8 cellular contexts compared by ENCODE assay signal in genomic region chr7:82443044-82443800, GRCh38. TPM values are rescaled to one million over a fixed set of nuclear protein-coding genes. Genes with fewer than 3 reads are reported as not detected.
DNase-seq lines count a peak whose midpoint lies in the region; ATAC-seq, FAIRE-seq and TF ChIP-seq lines count a peak whose summit lies in the region.

Gene CACNA2D1, minus strand, starts transcription at chr7:82443777.

- H3K36me3 Mint-ChIP-seq in dendritic cell treated with granulocyte-macrophage colony-stimulating factor and Interleukin-4, amounts not matched to agents 40 ng/mL and 50 ng/mL, for 4 days (ENCODE audit: low read depth): no peaks in the 10 kb centered on the region
- H3K36me3 Mint-ChIP-seq in stimulated activated naive B cell treated with anti-CD40 and anti-IgM and Interleukin-4, amounts not matched to agents 10 μg/mL and 1 μg/mL and 100 μg/mL, for 72 hours: no peaks in the 10 kb centered on the region

- peaks cover 0 to 79% of the 10 kb centered on the region in 2 donors for H3K27me3 ChIP-seq in left lung

- H3K4me1 ChIP-seq in left lung: peaks cover 0 to 9% of the 10 kb centered on the region in 2 donors

- no peaks in the 10 kb centered on the region for H3K9me3 ChIP-seq in left lung

- no peaks in the 10 kb centered on the region for H3K4me1 Mint-ChIP-seq in dendritic cell treated with granulocyte-macrophage colony-stimulating factor and Interleukin-4, amounts not matched to agents 40 ng/mL and 50 ng/mL, for 4 days (ENCODE audit: low read depth)
- H3K4me1 Mint-ChIP-seq in stimulated activated naive B cell treated with anti-CD40 and anti-IgM and Interleukin-4, amounts not matched to agents 10 μg/mL and 1 μg/mL and 100 μg/mL, for 72 hours: peaks cover 2 to 10% of the 10 kb centered on the region in 2 donors

- H3K27ac Mint-ChIP-seq in dendritic cell treated with granulocyte-macrophage colony-stimulating factor and Interleukin-4, amounts not matched to agents 40 ng/mL and 50 ng/mL, for 4 days: no peak within 1 kb of the TSS
- H3K27ac Mint-ChIP-seq in stimulated activated naive B cell treated with anti-CD40 and anti-IgM and Interleukin-4, amounts not matched to agents 10 μg/mL and 1 μg/mL and 100 μg/mL, for 72 hours: no peak within 1 kb of the TSS

- H3K9me3 Mint-ChIP-seq in dendritic cell treated with granulocyte-macrophage colony-stimulating factor and Interleukin-4, amounts not matched to agents 40 ng/mL and 50 ng/mL, for 4 days: no peaks in the 10 kb centered on the region
- peaks cover 0 to 1% of the 10 kb centered on the region in 2 donors for H3K9me3 Mint-ChIP-seq in stimulated activated naive B cell treated with anti-CD40 and anti-IgM and Interleukin-4, amounts not matched to agents 10 μg/mL and 1 μg/mL and 100 μg/mL, for 72 hours

- intact Hi-C loops in dendritic cell treated with granulocyte-macrophage colony-stimulating factor and Interleukin-4, amounts not matched to agents 40 ng/mL and 50 ng/mL, for 4 days (cut with micrococcal nuclease): no loop called here
- intact Hi-C loops in left lung (cut with DNase I): no loop called here

- peaks cover 45% of the 10 kb centered on the region for H3K27me3 Mint-ChIP-seq in dendritic cell treated with granulocyte-macrophage colony-stimulating factor and Interleukin-4, amounts not matched to agents 40 ng/mL and 50 ng/mL, for 4 days
- H3K27me3 Mint-ChIP-seq in stimulated activated naive B cell treated with anti-CD40 and anti-IgM and Interleukin-4, amounts not matched to agents 10 μg/mL and 1 μg/mL and 100 μg/mL, for 72 hours: peaks cover 26 to 36% of the 10 kb centered on the region in 2 donors

- no peak for TF ChIP-seq POLR2A in GM12891 (IDR thresholded peaks at IDR 0.05; ENCODE audit: low read depth, low read length)

- H3K27ac ChIP-seq in left lung: peak within 1 kb of the TSS; percentile 65 to 69

- H3K36me3 ChIP-seq in left lung: no peaks in the 10 kb centered on the region

- H3K4me3 ChIP-seq in left lung: peak within 1 kb of the TSS; percentile 38 to 47

- DNase-seq in AG08395 (ENCODE audit: low spot score): peak; percentile 56
- peak; percentile 27 for DNase-seq in GM12891 (ENCODE audit: insufficient read length, low spot score)
- peak; percentile 42 to 64 for DNase-seq in NOMO-1 (lab: John Stamatoyannopoulos, UW; ENCODE audit: unreplicated experiment in 2 of 2)
- DNase-seq in left lung: peak in 1 of 2 donors; percentile 84
- DNase-seq in stimulated activated naive B cell treated with anti-CD40 and anti-IgM and Interleukin-4, amounts not matched to agents 10 μg/mL and 1 μg/mL and 100 μg/mL, for 72 hours: no peak
- DNase-seq in pons (ENCODE audit: low spot score): no peak

- peak within 1 kb of the TSS; percentile 72 for H3K4me3 Mint-ChIP-seq in dendritic cell treated with granulocyte-macrophage colony-stimulating factor and Interleukin-4, amounts not matched to agents 40 ng/mL and 50 ng/mL, for 4 days
- peak within 1 kb of the TSS; percentile 62 to 76 for H3K4me3 Mint-ChIP-seq in stimulated activated naive B cell treated with anti-CD40 and anti-IgM and Interleukin-4, amounts not matched to agents 10 μg/mL and 1 μg/mL and 100 μg/mL, for 72 hours

- no peak for FAIRE-seq in GM12891 (lab: Jason Lieb, UNC)

- no peak for TF ChIP-seq CTCF in left lung (IDR thresholded peaks at IDR 0.05)

- peak; percentile 74 for ATAC-seq in left lung
- ATAC-seq in stimulated activated naive B cell treated with anti-CD40 and anti-IgM and Interleukin-4, amounts not matched to agents 10 μg/mL and 1 μg/mL and 100 μg/mL, for 72 hours (replicated peaks): peak in 1 of 2 donors; percentile 38
- ATAC-seq in HG03521 (IDR thresholded peaks at IDR 0.05; ENCODE audit: unreplicated experiment): no peak

TF ChIP-seq in GM12891, 5 proteins besides CTCF, POLR2A, EP300 and RAD21:
- TF ChIP-seq POLR2AphosphoS5 (IDR thresholded peaks at IDR 0.05; ENCODE audit: low read depth, low read length): no peak
TF ChIP-seq in GM12891: peak in this region for 0.

RNA-seq across cellular contexts. Expression of gene CACNA2D1, which starts in this region (rescaled TPM):
- not detected for polyA plus RNA-seq in GM12891 (2012; ENCODE audit: low read depth, missing spikeins)
- 10 to 100 TPM; 10.7 to 11.5 TPM for total RNA-seq in left lung

Comparison
In these comparisons a context has a peak if more than half of its experiments do, and no peak if none do; other contexts are left out.
1. DNase-seq: peak in AG08395 (single experiment), GM12891 (single experiment) and NOMO-1 (2 of 2); none in stimulated activated naive B cell treated with anti-CD40 and anti-IgM and Interleukin-4, amounts not matched to agents 10 μg/mL and 1 μg/mL and 100 μg/mL, for 72 hours (single experiment) and pons (single experiment).